ENCODE assay signal across 15 cellular contexts in the genomic region with DNA sequence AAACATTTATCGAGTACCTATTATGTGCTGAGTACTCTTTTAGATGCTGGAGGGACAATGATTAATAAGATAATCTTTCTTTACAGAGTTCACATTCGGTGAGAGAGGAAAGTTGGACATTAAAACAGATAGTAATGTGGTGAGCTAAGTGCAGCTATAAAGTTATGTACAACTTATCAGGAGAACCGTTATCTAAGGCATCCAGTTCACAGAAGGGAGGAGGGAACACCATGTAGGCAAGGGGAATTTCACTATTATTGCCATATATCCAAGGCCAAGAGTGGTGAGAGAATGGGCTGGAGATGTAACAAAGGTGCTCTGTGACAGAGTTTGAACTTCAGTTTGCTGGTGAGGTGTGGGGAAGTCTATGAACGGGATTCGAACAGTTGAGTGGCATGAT.
DNase-seq lines count a peak whose midpoint lies in the region; ATAC-seq, FAIRE-seq and TF ChIP-seq lines count a peak whose summit lies in the region.
"Had no signal": no experiment of that assay in that cellular context is flagged by ENCODE, and none has a peak within 500 bp of the region (broad histone marks: within the 10 kb centered on the region; RNA-seq: fewer than 3 reads in every experiment).

No MANE protein-coding gene starts in this region.

- no peaks in the 10 kb centered on the region for H3K36me3 ChIP-seq in heart right ventricle
- no peaks in the 10 kb centered on the region for H3K36me3 ChIP-seq in left ventricle myocardium inferior
- no peaks in the 10 kb centered on the region for H3K36me3 ChIP-seq in endodermal cell (ENCODE audit: control insufficient read depth, insufficient read depth, low read length)
- H3K36me3 ChIP-seq in small intestine (ENCODE audit: control insufficient read depth in 2 of 2, insufficient read depth in 2 of 2, low read length in 2 of 2): no peaks in the 10 kb centered on the region

- H3K9me3 ChIP-seq in heart right ventricle: peaks cover 0 to 3% (median 0%) of the 10 kb centered on the region in 11 donors
- no peaks in the 10 kb centered on the region for H3K9me3 ChIP-seq in left ventricle myocardium inferior (replicated peaks)
- no peaks in the 10 kb centered on the region for H3K9me3 ChIP-seq in endodermal cell (ENCODE audit: control insufficient read depth, low read length)
- no peaks in the 10 kb centered on the region for H3K9me3 ChIP-seq in small intestine (ENCODE audit: control insufficient read depth, low read depth)

- DNase-seq in heart right ventricle: no peak
- no peak for DNase-seq in left ventricle myocardium inferior
- DNase-seq in OCI-M1 (lab: John Stamatoyannopoulos, UW): peak; percentile 60
- DNase-seq in endodermal cell: no peak
- peak; percentile 46 for DNase-seq in small intestine
- DNase-seq in pons (ENCODE audit: low spot score): no peak
- no peak for DNase-seq in GOT3 (lab: John Stamatoyannopoulos, UW)
- no peak for DNase-seq in posterior vena cava (ENCODE audit: low spot score)
- DNase-seq: CD8-positive, alpha-beta T cell; DMS79; NCI-H1417 treated with DMSO at 0.1 percent for 48 hours; NCI-H1930; NCI-H446 treated with DMSO at 0.1 percent for 48 hours had no signal

- peak overlapping the region; percentile 3 for H3K27ac Mint-ChIP-seq in endodermal cell
- H3K27ac Mint-ChIP-seq: CD8-positive, alpha-beta T cell had no signal

- no peak for TF ChIP-seq CTCF in heart right ventricle (IDR thresholded peaks at IDR 0.05)
- no peak for TF ChIP-seq CTCF in left ventricle myocardium inferior (IDR thresholded peaks at IDR 0.05; ENCODE audit: borderline replicate concordance)
- no peak for TF ChIP-seq CTCF in endodermal cell (conservative IDR thresholded peaks at IDR 0.05)

- intact Hi-C loops in heart right ventricle (cut with DNase I): no loop called here
- intact Hi-C loops in left ventricle myocardium inferior (cut with micrococcal nuclease): no loop called here
- intact Hi-C loops in posterior vena cava (cut with DNase I): no loop called here

- peaks cover 6% of the 10 kb centered on the region for H3K9me3 Mint-ChIP-seq in endodermal cell
- H3K9me3 Mint-ChIP-seq: CD8-positive, alpha-beta T cell had no signal

- peaks cover 5% of the 10 kb centered on the region for H3K36me3 Mint-ChIP-seq in endodermal cell (ENCODE audit: low read depth)
- H3K36me3 Mint-ChIP-seq: CD8-positive, alpha-beta T cell had no signal

- H3K27me3 ChIP-seq in heart right ventricle: no peaks in the 10 kb centered on the region
- no peaks in the 10 kb centered on the region for H3K27me3 ChIP-seq in left ventricle myocardium inferior (ENCODE audit: low read depth)
- H3K27me3 ChIP-seq in endodermal cell (ENCODE audit: control insufficient read depth, insufficient read depth, low read length, poor library complexity, severe bottlenecking): no peaks in the 10 kb centered on the region
- no peaks in the 10 kb centered on the region for H3K27me3 ChIP-seq in small intestine (ENCODE audit: control insufficient read depth in 2 of 2, insufficient read depth in 2 of 2, low read length in 2 of 2)

- peak in 5 of 8 donors; percentile 27 to 64 (median 57) for ATAC-seq in heart right ventricle
- ATAC-seq: CD8-positive, alpha-beta T cell; HCT116 had no signal

- H3K4me3 ChIP-seq in heart right ventricle (no peak overlapping the region), left ventricle myocardium inferior (no peak overlapping the region), endodermal cell (ENCODE audit: low read length) (no peak overlapping the region), small intestine (ENCODE audit: low read depth in 1 of 2, low read length in 2 of 2) (no peak overlapping the region)

- FAIRE-seq in small intestine (lab: Jason Lieb, UNC): no peak
- FAIRE-seq: D721Med had no signal

- peaks cover 0 to 20% (median 8%) of the 10 kb centered on the region in 9 donors for H3K4me1 ChIP-seq in heart right ventricle
- H3K4me1 ChIP-seq in left ventricle myocardium inferior: peaks cover 16% of the 10 kb centered on the region
- H3K4me1 ChIP-seq in endodermal cell (ENCODE audit: control insufficient read depth, insufficient read depth, low read length): no peaks in the 10 kb centered on the region
- H3K4me1 ChIP-seq in small intestine (ENCODE audit: control insufficient read depth in 2 of 2, insufficient read depth in 1 of 2, low read depth in 1 of 2, low read length in 1 of 2): no peaks in the 10 kb centered on the region

- no peaks in the 10 kb centered on the region for H3K27me3 Mint-ChIP-seq in endodermal cell (ENCODE audit: insufficient read depth)

- WGBS in heart right ventricle, 2 donors: 34 to 40% methylated on average over 5 of the region's 5 CpGs
- 88 to 95% methylated on average over 4 to 5 of the region's 5 CpGs for WGBS in endodermal cell (ENCODE audit: insufficient coverage in 1 of 2, insufficient read length in 1 of 2), 2 experiments
- 57 to 71% (median 61%) methylated on average over 5 of the region's 5 CpGs for WGBS in small intestine, 3 donors

- no peak overlapping the region for H3K4me3 Mint-ChIP-seq in endodermal cell
- H3K4me3 Mint-ChIP-seq: CD8-positive, alpha-beta T cell had no signal

- peaks cover 6% of the 10 kb centered on the region for H3K4me1 Mint-ChIP-seq in endodermal cell

- no peak overlapping the region for H3K9ac ChIP-seq in endodermal cell (ENCODE audit: extremely low read depth, low read length, poor library complexity, severe bottlenecking)

- H3K27ac ChIP-seq in heart right ventricle (peak overlapping the region in 1 of 10 donors; percentile 29), left ventricle myocardium inferior (replicated peaks) (no peak overlapping the region), endodermal cell (ENCODE audit: low read depth, low read length) (no peak overlapping the region), small intestine (ENCODE audit: low read depth in 1 of 2, low read length in 1 of 2) (no peak overlapping the region)

Comparison
In these comparisons a context has a peak if more than half of its experiments do, and no peak if none do; other contexts are left out.
1. DNase-seq: peak in OCI-M1 (single experiment) and small intestine (single experiment); none in heart right ventricle (0 of 2), left ventricle myocardium inferior (single experiment), endodermal cell (single experiment), pons (single experiment), GOT3 (single experiment) and posterior vena cava (single experiment).